ENCODE assay signal across 8 cellular contexts in the genomic region with DNA sequence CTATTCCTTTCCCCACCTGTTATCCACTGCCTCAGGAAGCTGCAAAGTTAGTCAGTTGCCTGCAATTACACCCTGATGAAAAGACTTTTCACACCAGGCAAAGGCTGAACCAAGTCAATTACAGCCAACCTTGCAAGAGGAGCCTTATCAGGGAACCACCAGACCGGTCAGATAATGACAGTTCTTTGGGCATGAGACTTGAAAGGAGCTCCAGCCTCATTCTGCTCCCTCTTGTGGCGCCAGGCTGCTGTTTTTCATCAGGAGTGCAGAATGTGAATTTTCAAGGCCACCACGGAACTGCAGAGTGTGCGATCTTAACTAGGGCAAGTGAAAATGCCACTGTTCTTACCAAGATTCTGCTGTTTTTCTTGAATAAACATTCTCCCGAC.
DNase-seq lines count a peak whose midpoint lies in the region; TF ChIP-seq lines count a peak whose summit lies in the region.

No MANE protein-coding gene starts in this region.

- H3K4me3 ChIP-seq in GM12865 (ENCODE audit: low read depth, low read length): no peak overlapping the region

- DNase-seq in AML-193 (lab: John Stamatoyannopoulos, UW) (peak; percentile 47 to 61), GM12865 (ENCODE audit: low read depth) (peak; percentile 74), NCI-H82 (lab: John Stamatoyannopoulos, UW) (peak; percentile 78), amygdala (lab: John Stamatoyannopoulos, UW) (peak in 50 of 56 donors; percentile 19 to 93 (median 58)), hippocampal formation (lab: John Stamatoyannopoulos, UW) (peak; percentile 79 to 86), iPS-NIHi11 (ENCODE audit: low spot score) (no peak)
- DNase-seq in stimulated activated CD4-positive, alpha-beta T cell treated with anti-CD3 and anti-CD28 coated beads, Interleukin-4, amount 100 ng/mL, for 24 hours: peak; percentile 20
- no peak for DNase-seq in effector CD4-positive, alpha-beta T cell

- peak; percentile 47 for TF ChIP-seq CTCF in GM12865 (IDR thresholded peaks at IDR 0.05; ENCODE audit: insufficient read depth, low read depth, low read length, missing control alignments)

Comparison
In these comparisons a context has a peak if more than half of its experiments do, and no peak if none do; other contexts are left out.
1. DNase-seq: peak in AML-193 (2 of 2), GM12865 (single experiment), NCI-H82 (single experiment), amygdala (50 of 56), hippocampal formation (2 of 2) and stimulated activated CD4-positive, alpha-beta T cell treated with anti-CD3 and anti-CD28 coated beads, Interleukin-4, amount 100 ng/mL, for 24 hours (single experiment); none in iPS-NIHi11 (single experiment) and effector CD4-positive, alpha-beta T cell (single experiment).